In genomic region chr5:98599016-98599415, GRCh38 we compare ENCODE assay signal across 23 cellular contexts.
DNase-seq lines count a peak whose midpoint lies in the region; ATAC-seq, FAIRE-seq and TF ChIP-seq lines count a peak whose summit lies in the region.
"Had no signal": no experiment of that assay in that cellular context is flagged by ENCODE, and none has a peak within 500 bp of the region (broad histone marks: within the 10 kb centered on the region; RNA-seq: fewer than 3 reads in every experiment).

No MANE protein-coding gene starts in this region.

- no peaks in the 10 kb centered on the region for H3K9me1 ChIP-seq in K562 (ENCODE audit: control insufficient read depth, insufficient read depth, low read length)

- no peak for ATAC-seq in K562
- ATAC-seq in GM21381 (IDR thresholded peaks at IDR 0.05; ENCODE audit: unreplicated experiment): no peak
- no peak for ATAC-seq in HG02870 (IDR thresholded peaks at IDR 0.05; ENCODE audit: unreplicated experiment)

- in situ Hi-C loops in K562 (cut with MboI): no loop called here

- no peak for TF ChIP-seq EP300 in K562 (IDR thresholded peaks at IDR 0.05; ENCODE audit: low read length)

- no peaks in the 10 kb centered on the region for H3K4me1 ChIP-seq in K562 (replicated peaks in 1 of 2; ENCODE audit: control insufficient read depth in 2 of 2, insufficient read depth in 2 of 2, low read length in 2 of 2)
- H3K4me1 ChIP-seq: BE2C had no signal

- H3K9ac ChIP-seq in K562 (ENCODE audit: insufficient read depth in 1 of 2, low read depth in 2 of 2, low read length in 2 of 2): no peak overlapping the region

- TF ChIP-seq CTCF in K562 (IDR thresholded peaks at IDR 0.05 in 2 of 3, conservative IDR thresholded peaks at IDR 0.05 in 1 of 3; ENCODE audit: insufficient read depth in 2 of 3, low read depth in 1 of 3, low read length in 3 of 3) (no peak), fibroblast of mammary gland (conservative IDR thresholded peaks at IDR 0.05; ENCODE audit: control insufficient read depth, insufficient read depth, low read depth, low read length) (no peak)

- H3K27ac ChIP-seq in K562 (ENCODE audit: extremely low read depth, low read depth, low read length): no peak overlapping the region
- H3K27ac ChIP-seq: SJSA1 had no signal

- no peak for FAIRE-seq in K562 (lab: Jason Lieb, UNC)
- FAIRE-seq: A204.1, D721Med, RCC 7860 had no signal

- no peak overlapping the region for H2AFZ ChIP-seq in K562 (ENCODE audit: low read depth, low read length)

- CTCF ChIA-PET in K562 (lab: Yijun Ruan, JAX; ENCODE audit: low intra/inter-chr PET ratio): no interaction called here

- no peak for TF ChIP-seq RAD21 in K562 (CRISPR knock-in tag; conservative IDR thresholded peaks at IDR 0.05 in 1 of 2, IDR thresholded peaks at IDR 0.05 in 1 of 2)

- TF ChIP-seq POLR2A in K562 (conservative IDR thresholded peaks at IDR 0.05): no peak

- H4K20me1 ChIP-seq in K562 (replicated peaks; ENCODE audit: control insufficient read depth, insufficient read depth, low read length): no peaks in the 10 kb centered on the region

- 0% methylated on average over 1 of the region's 1 CpG for WGBS in K562 (ENCODE audit: insufficient coverage, low coverage, missing lambda C conversion rate)

- H3K4me2 ChIP-seq in K562 (ENCODE audit: insufficient read depth, low read length): no peak overlapping the region

- no TSS peak for BruUV-seq in K562 (replicated peaks; lab: Mats Ljungman, UMichigan)

- H3K4me3 ChIP-seq in K562 (no peak overlapping the region), fibroblast of mammary gland (ENCODE audit: control insufficient read depth, low read depth, low read length) (no peak overlapping the region), skeletal muscle cell (ENCODE audit: low read depth, low read length) (no peak overlapping the region)
- H3K4me3 ChIP-seq: SJSA1 had no signal

- intact Hi-C loops in K562 (cut with micrococcal nuclease): no loop called here

- no peaks in the 10 kb centered on the region for H3K36me3 ChIP-seq in K562 (ENCODE audit: control insufficient read depth, insufficient read depth, low read length)
- H3K36me3 ChIP-seq: BE2C, SJSA1 had no signal

- no peaks in the 10 kb centered on the region for H3K27me3 ChIP-seq in K562 (ENCODE audit: control insufficient read depth in 2 of 2, insufficient read depth in 2 of 2, low read length in 2 of 2)
- H3K27me3 ChIP-seq: BE2C, SJSA1 had no signal

- peak; percentile 16 for DNase-seq in GM03348 (ENCODE audit: low spot score)
- no peak for DNase-seq in K562 (ENCODE audit: extremely low read depth in 1 of 4, low spot score in 3 of 4)
- peak; percentile 47 for DNase-seq in fibroblast of mammary gland (ENCODE audit: low read depth)
- DNase-seq in skeletal muscle cell (ENCODE audit: low read depth): peak; percentile 5
- DNase-seq in glomerular visceral epithelial cell (ENCODE audit: extremely low spot score): no peak
- DNase-seq: BE2C, DMS53, EL, GF-D8, H9, HFFc6, NCI-H1105, NCI-H2081, NCI-H2171, NCI-H345, NCI-H526, OCI-M1 had no signal

- no peaks in the 10 kb centered on the region for H3K9me3 ChIP-seq in K562 (replicated peaks; ENCODE audit: control insufficient read depth, insufficient read depth, low read depth, low read length)
- H3K9me3 ChIP-seq: BE2C had no signal

- POLR2A ChIA-PET in K562 (lab: Yijun Ruan, JAX): no interaction called here

- no peaks in the 10 kb centered on the region for H3K79me2 ChIP-seq in K562 (ENCODE audit: control insufficient read depth, insufficient read depth, low read length)

TF ChIP-seq in K562, 482 proteins besides CTCF, POLR2A, EP300 and RAD21:
- TF ChIP-seq ZNF561 (CRISPR knock-in tag; conservative IDR thresholded peaks at IDR 0.05): no peak
- no peak for TF ChIP-seq AFF4 (CRISPR knock-in tag; IDR thresholded peaks at IDR 0.05)
- TF ChIP-seq ZNF124 (CRISPR knock-in tag; IDR thresholded peaks at IDR 0.05): no peak
- peak; percentile 31; the same call in 1 of the 2 replicates for TF ChIP-seq CEBPB (tag; IDR thresholded peaks at IDR 0.05)
- no peak for TF ChIP-seq PREB (CRISPR knock-in tag; IDR thresholded peaks at IDR 0.05)
- TF ChIP-seq CEBPG (CRISPR knock-in tag; IDR thresholded peaks at IDR 0.05): no peak
- peak in 1 of 2 experiments; percentile 51; a peak in 2 of 4 replicates for TF ChIP-seq CEBPG (tag; conservative IDR thresholded peaks at IDR 0.05 in 1 of 2, IDR thresholded peaks at IDR 0.05 in 1 of 2)

Comparison
In these comparisons a context has a peak if more than half of its experiments do, and no peak if none do; other contexts are left out.
1. DNase-seq: peak in GM03348 (single experiment), fibroblast of mammary gland (single experiment) and skeletal muscle cell (single experiment); none in K562 (0 of 4) and glomerular visceral epithelial cell (single experiment).